ENCODE assay signal across 18 cellular contexts in genomic region chr4:115119804-115120352, GRCh38. TPM values are rescaled to one million over a fixed set of nuclear protein-coding genes. Genes with fewer than 3 reads are reported as not detected.
DNase-seq lines count a peak whose midpoint lies in the region; ATAC-seq and TF ChIP-seq lines count a peak whose summit lies in the region.
"Had no signal": no experiment of that assay in that cellular context is flagged by ENCODE, and none has a peak within 500 bp of the region (broad histone marks: within the 10 kb centered on the region; RNA-seq: fewer than 3 reads in every experiment).

No MANE protein-coding gene starts in this region.

- no peaks in the 10 kb centered on the region for H3K9me3 Mint-ChIP-seq in endodermal cell
- H3K9me3 Mint-ChIP-seq in stimulated activated naive CD8-positive, alpha-beta T cell treated with anti-CD3 and anti-CD28 coated beads, Interleukin-15, amount 100 ng/mL, for 72 hours, result peaks cover 0 to under 1% of the 10 kb centered on the region in 2 donors
- H3K9me3 Mint-ChIP-seq in naive thymus-derived CD8-positive, alpha-beta T cell, result no peaks in the 10 kb centered on the region
- H3K9me3 Mint-ChIP-seq: stimulated activated memory B cell treated with anti-CD40 and anti-IgM and Interleukin-4, amounts not matched to agents 10 μg/mL and 1 μg/mL and 100 μg/mL, for 72 hours; T-helper 1 cell treated with Interleukin-12 subunit alpha and Interleukin-12 subunit beta and Interleukin-4 antibody, amounts not matched to agents 30 μg/mL and 1 μg/mL, for 36 hours had no signal

- no peaks in the 10 kb centered on the region for H3K36me3 ChIP-seq in A673 (ENCODE audit: insufficient read depth, low read length, poor library complexity, severe bottlenecking)
- H3K36me3 ChIP-seq in HEK293 (ENCODE audit: control insufficient read depth in 2 of 2, insufficient read depth in 1 of 2, low read length in 2 of 2), result no peaks in the 10 kb centered on the region
- H3K36me3 ChIP-seq in endodermal cell (ENCODE audit: control insufficient read depth, insufficient read depth, low read length), result no peaks in the 10 kb centered on the region
- H3K36me3 ChIP-seq: BLaER1, gastrocnemius medialis had no signal

- peaks cover 45% of the 10 kb centered on the region for H3K4me1 ChIP-seq in A673 (ENCODE audit: insufficient read depth, low read length, poor library complexity, severe bottlenecking)
- no peaks in the 10 kb centered on the region for H3K4me1 ChIP-seq in HEK293 (ENCODE audit: control insufficient read depth, insufficient read depth, low read length)
- peaks cover 16% of the 10 kb centered on the region for H3K4me1 ChIP-seq in endodermal cell (ENCODE audit: control insufficient read depth, insufficient read depth, low read length)
- H3K4me1 ChIP-seq: BLaER1, gastrocnemius medialis had no signal

- no peak overlapping the region for H3K4me3 Mint-ChIP-seq in endodermal cell
- no peak overlapping the region for H3K4me3 Mint-ChIP-seq in stimulated activated naive CD8-positive, alpha-beta T cell treated with anti-CD3 and anti-CD28 coated beads, Interleukin-15, amount 100 ng/mL, for 72 hours
- no peak overlapping the region for H3K4me3 Mint-ChIP-seq in naive thymus-derived CD8-positive, alpha-beta T cell
- H3K4me3 Mint-ChIP-seq: stimulated activated memory B cell treated with anti-CD40 and anti-IgM and Interleukin-4, amounts not matched to agents 10 μg/mL and 1 μg/mL and 100 μg/mL, for 72 hours; T-helper 1 cell treated with Interleukin-12 subunit alpha and Interleukin-12 subunit beta and Interleukin-4 antibody, amounts not matched to agents 30 μg/mL and 1 μg/mL, for 36 hours had no signal

- no peaks in the 10 kb centered on the region for H3K36me3 Mint-ChIP-seq in endodermal cell (ENCODE audit: low read depth)
- H3K36me3 Mint-ChIP-seq in naive thymus-derived CD8-positive, alpha-beta T cell, result no peaks in the 10 kb centered on the region
- H3K36me3 Mint-ChIP-seq: stimulated activated memory B cell treated with anti-CD40 and anti-IgM and Interleukin-4, amounts not matched to agents 10 μg/mL and 1 μg/mL and 100 μg/mL, for 72 hours had no signal

- no peak overlapping the region for H3K27ac Mint-ChIP-seq in endodermal cell
- H3K27ac Mint-ChIP-seq in stimulated activated naive CD8-positive, alpha-beta T cell treated with anti-CD3 and anti-CD28 coated beads, Interleukin-15, amount 100 ng/mL, for 72 hours, result no peak overlapping the region
- H3K27ac Mint-ChIP-seq in naive thymus-derived CD8-positive, alpha-beta T cell, result no peak overlapping the region
- H3K27ac Mint-ChIP-seq: stimulated activated memory B cell treated with anti-CD40 and anti-IgM and Interleukin-4, amounts not matched to agents 10 μg/mL and 1 μg/mL and 100 μg/mL, for 72 hours; T-helper 1 cell treated with Interleukin-12 subunit alpha and Interleukin-12 subunit beta and Interleukin-4 antibody, amounts not matched to agents 30 μg/mL and 1 μg/mL, for 36 hours had no signal

- peak overlapping the region; percentile 25 for H3K27ac ChIP-seq in A673 (ENCODE audit: low read depth, low read length, poor library complexity, severe bottlenecking)
- H3K27ac ChIP-seq in HEK293 (ENCODE audit: extremely low read depth, low read depth, low read length), result no peak overlapping the region
- no peak overlapping the region for H3K27ac ChIP-seq in endodermal cell (ENCODE audit: low read depth, low read length)
- H3K27ac ChIP-seq: BLaER1, gastrocnemius medialis had no signal

- H3K9me3 ChIP-seq in A673 (ENCODE audit: low read depth, low read length, poor library complexity, severe bottlenecking) (no peaks in the 10 kb centered on the region), HEK293 (ENCODE audit: control insufficient read depth, insufficient read depth, low read depth, low read length) (no peaks in the 10 kb centered on the region), endodermal cell (ENCODE audit: control insufficient read depth, low read length) (no peaks in the 10 kb centered on the region)
- H3K9me3 ChIP-seq: BLaER1, gastrocnemius medialis had no signal

- intact Hi-C loops in A673 (cut with micrococcal nuclease; ENCODE audit: unreplicated experiment), result loop anchor here (5.0 to 10.0 kb wide), 5 partner anchors 415 to 1062 kb away; no protein-coding TSS in a partner anchor

- no CpG with 5 or more reads among the region's 1 CpG for WGBS in endodermal cell (ENCODE audit: insufficient coverage in 1 of 2, insufficient read length in 1 of 2), 2 experiments

- POLR2A ChIA-PET in A673 (lab: Charles Lee; ENCODE audit: low non-redundant PET), result no interaction called here
- POLR2A ChIA-PET in HEK293 (lab: Yijun Ruan, JAX), result no interaction called here
- POLR2A ChIA-PET in naive thymus-derived CD8-positive, alpha-beta T cell (lab: Charles Lee), result no interaction called here

- no peak overlapping the region for H3K9ac ChIP-seq in endodermal cell (ENCODE audit: extremely low read depth, low read length, poor library complexity, severe bottlenecking)
- H3K9ac ChIP-seq: BLaER1 had no signal

- CTCF ChIA-PET in A673 (lab: Charles Lee), result interaction anchor here (0.6 to 0.7 kb wide), 2 partner anchors 113 to 733 kb away, joined by 3 read pairs; no protein-coding TSS in a partner anchor
- CTCF ChIA-PET in HEK293 (lab: Yijun Ruan, JAX), result interaction anchor here (1.2 kb wide), 1 partner anchor 733 kb away, joined by 4 read pairs; no protein-coding TSS in a partner anchor

- no peaks in the 10 kb centered on the region for H3K27me3 Mint-ChIP-seq in endodermal cell (ENCODE audit: insufficient read depth)
- no peaks in the 10 kb centered on the region for H3K27me3 Mint-ChIP-seq in stimulated activated naive CD8-positive, alpha-beta T cell treated with anti-CD3 and anti-CD28 coated beads, Interleukin-15, amount 100 ng/mL, for 72 hours
- no peaks in the 10 kb centered on the region for H3K27me3 Mint-ChIP-seq in naive thymus-derived CD8-positive, alpha-beta T cell
- H3K27me3 Mint-ChIP-seq: stimulated activated memory B cell treated with anti-CD40 and anti-IgM and Interleukin-4, amounts not matched to agents 10 μg/mL and 1 μg/mL and 100 μg/mL, for 72 hours had no signal

- H3K27me3 ChIP-seq in A673 (replicated peaks; ENCODE audit: insufficient read depth, low read depth, low read length, poor library complexity), result no peaks in the 10 kb centered on the region
- H3K27me3 ChIP-seq in endodermal cell (ENCODE audit: control insufficient read depth, insufficient read depth, low read length, poor library complexity, severe bottlenecking), result no peaks in the 10 kb centered on the region
- H3K27me3 ChIP-seq: BLaER1, gastrocnemius medialis had no signal

- peaks cover 12% of the 10 kb centered on the region for H3K4me1 Mint-ChIP-seq in endodermal cell
- H3K4me1 Mint-ChIP-seq in stimulated activated naive CD8-positive, alpha-beta T cell treated with anti-CD3 and anti-CD28 coated beads, Interleukin-15, amount 100 ng/mL, for 72 hours, result no peaks in the 10 kb centered on the region
- H3K4me1 Mint-ChIP-seq in naive thymus-derived CD8-positive, alpha-beta T cell, result no peaks in the 10 kb centered on the region
- H3K4me1 Mint-ChIP-seq: stimulated activated memory B cell treated with anti-CD40 and anti-IgM and Interleukin-4, amounts not matched to agents 10 μg/mL and 1 μg/mL and 100 μg/mL, for 72 hours had no signal

- H3K4me3 ChIP-seq in A673 (ENCODE audit: low read depth, low read length, poor library complexity, severe bottlenecking) (no peak overlapping the region), HEK293 (ENCODE audit: low read depth, low read length) (no peak overlapping the region), endodermal cell (ENCODE audit: low read length) (no peak overlapping the region)
- H3K4me3 ChIP-seq: BLaER1, gastrocnemius medialis had no signal

- TF ChIP-seq CTCF in A673 (conservative IDR thresholded peaks at IDR 0.05; ENCODE audit: low read depth, low read length) (peak; percentile 52), HEK293 (tag by site-specific recombination; IDR thresholded peaks at IDR 0.05) (no peak), endodermal cell (conservative IDR thresholded peaks at IDR 0.05) (peak; percentile 20)

- BruUV-seq in A673 (replicated peaks; lab: Mats Ljungman, UMichigan), result no TSS peak

- DNase-seq in A673 (ENCODE audit: low spot score), result peak; percentile 67
- DNase-seq in NCI-H69 (lab: John Stamatoyannopoulos, UW), result peak; percentile 29
- DNase-seq in endodermal cell, result no peak
- DNase-seq in ecto neural progenitor cell (ENCODE audit: low spot score), result no peak
- no peak for DNase-seq in stimulated activated naive CD8-positive, alpha-beta T cell treated with anti-CD3 and anti-CD28 coated beads, Interleukin-15, amount 100 ng/mL, for 72 hours
- no peak for DNase-seq in naive thymus-derived CD8-positive, alpha-beta T cell
- DNase-seq: activated CD4-positive, alpha-beta T cell treated with anti-CD3 and anti-CD28 coated beads for 48 hours; effector CD4-positive, alpha-beta T cell; gastrocnemius medialis; KG1; NK-92 treated with Interleukin-12 subunit alpha and Interleukin-12 subunit beta, amount 100 ng/mL, for 24 hours; stimulated activated CD4-positive, alpha-beta T cell treated with anti-CD3 and anti-CD28 coated beads, Interleukin-4, amount 100 ng/mL, for 1 hour had no signal

- ATAC-seq in HG02798 (IDR thresholded peaks at IDR 0.05; ENCODE audit: poor library complexity, unreplicated experiment), result no peak
- ATAC-seq in stimulated activated naive CD8-positive, alpha-beta T cell treated with anti-CD3 and anti-CD28 coated beads, Interleukin-15, amount 100 ng/mL, for 72 hours, result no peak
- no peak for ATAC-seq in naive thymus-derived CD8-positive, alpha-beta T cell
- ATAC-seq: gastrocnemius medialis; stimulated activated memory B cell treated with anti-CD40 and anti-IgM and Interleukin-4, amounts not matched to agents 10 μg/mL and 1 μg/mL and 100 μg/mL, for 72 hours had no signal

TF ChIP-seq in HEK293, 187 proteins besides CTCF, POLR2A, EP300 and RAD21:
- TF ChIP-seq ZNF155 (tag by site-specific recombination; IDR thresholded peaks at IDR 0.05) (no peak), ZNF654 (tag by site-specific recombination; IDR thresholded peaks at IDR 0.05; ENCODE audit: low read depth) (peak; percentile 49)

RNA-seq across cellular contexts. Expression of gene NDST4, which starts 6.5 kb away (rescaled TPM):
- total RNA-seq in A673 (2021) (32.8 and 38.9 TPM in 2 replicates), endodermal cell (under 1 TPM in 1 of 2 donors, not detected in 1; 0.31 TPM)
- 2.3 TPM for polyA plus RNA-seq in endodermal cell (2013, experiment 1 of 2)
- 1.7 TPM for polyA plus RNA-seq in endodermal cell (2013, experiment 2 of 2)
- not detected for total RNA-seq in naive thymus-derived CD8-positive, alpha-beta T cell
- not detected for polyA plus RNA-seq in naive thymus-derived CD8-positive, alpha-beta T cell
- total RNA-seq: gastrocnemius medialis had no signal
- polyA plus RNA-seq: keratinocyte had no signal

Comparison
In these comparisons a context has a peak if more than half of its experiments do, and no peak if none do; other contexts are left out.
1. DNase-seq: peak in A673 (single experiment) and NCI-H69 (single experiment); none in endodermal cell (single experiment), ecto neural progenitor cell (single experiment), stimulated activated naive CD8-positive, alpha-beta T cell treated with anti-CD3 and anti-CD28 coated beads, Interleukin-15, amount 100 ng/mL, for 72 hours (0 of 2) and naive thymus-derived CD8-positive, alpha-beta T cell (0 of 10).
2. RNA of gene NDST4, which starts 6.5 kb away (total RNA-seq): 32.8 to 38.9 TPM in A673; 0.31 TPM in endodermal cell and not detected in naive thymus-derived CD8-positive, alpha-beta T cell; every median in the first group is over 10 times any median in the second.